In the genomic region with DNA sequence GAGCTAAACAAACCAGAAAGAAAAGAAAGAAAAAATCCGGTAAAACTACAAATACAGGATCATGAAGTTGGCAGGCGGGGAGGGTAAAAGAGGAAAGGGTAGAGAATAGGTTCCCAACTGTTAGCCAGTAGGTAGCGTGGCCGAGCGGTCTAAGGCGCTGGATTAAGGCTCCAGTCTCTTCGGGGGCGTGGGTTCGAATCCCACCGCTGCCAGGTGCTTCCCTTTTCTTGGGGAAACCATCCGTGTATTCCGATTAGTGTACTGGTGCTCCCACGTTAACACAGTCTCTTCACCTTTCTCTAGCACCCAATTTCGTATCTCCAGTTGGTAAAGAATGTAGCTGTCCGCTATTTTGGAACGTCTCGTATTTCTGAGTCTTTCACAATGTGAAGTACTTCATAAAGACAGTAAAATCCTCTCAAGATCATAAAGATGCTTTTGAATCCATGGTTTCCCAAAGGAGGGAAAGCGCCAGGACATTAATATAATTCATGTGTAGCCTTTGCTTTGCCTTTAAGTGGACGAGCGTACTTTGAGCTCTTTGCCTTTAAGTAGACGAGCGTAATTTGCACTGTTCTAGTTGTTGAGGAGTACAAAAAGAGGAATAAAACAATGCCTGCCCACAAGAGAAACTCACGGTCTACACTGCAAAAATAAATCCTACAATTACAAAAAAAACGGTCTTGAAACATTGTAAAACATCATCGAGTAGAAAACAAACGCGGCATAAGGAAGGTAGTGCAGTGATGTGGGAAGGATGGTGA, we compare ENCODE assay signal across 1 cellular context.
A peak's percentile ranks its signal among the peaks of the same experiment; 100 is the strongest.
TF ChIP-seq lines count a peak whose summit lies in the region.

No MANE protein-coding gene starts in this region.

TF ChIP-seq in liver, 16 proteins besides CTCF, POLR2A, EP300 and RAD21 (continued from another document):
- TF ChIP-seq, protein P1, sequence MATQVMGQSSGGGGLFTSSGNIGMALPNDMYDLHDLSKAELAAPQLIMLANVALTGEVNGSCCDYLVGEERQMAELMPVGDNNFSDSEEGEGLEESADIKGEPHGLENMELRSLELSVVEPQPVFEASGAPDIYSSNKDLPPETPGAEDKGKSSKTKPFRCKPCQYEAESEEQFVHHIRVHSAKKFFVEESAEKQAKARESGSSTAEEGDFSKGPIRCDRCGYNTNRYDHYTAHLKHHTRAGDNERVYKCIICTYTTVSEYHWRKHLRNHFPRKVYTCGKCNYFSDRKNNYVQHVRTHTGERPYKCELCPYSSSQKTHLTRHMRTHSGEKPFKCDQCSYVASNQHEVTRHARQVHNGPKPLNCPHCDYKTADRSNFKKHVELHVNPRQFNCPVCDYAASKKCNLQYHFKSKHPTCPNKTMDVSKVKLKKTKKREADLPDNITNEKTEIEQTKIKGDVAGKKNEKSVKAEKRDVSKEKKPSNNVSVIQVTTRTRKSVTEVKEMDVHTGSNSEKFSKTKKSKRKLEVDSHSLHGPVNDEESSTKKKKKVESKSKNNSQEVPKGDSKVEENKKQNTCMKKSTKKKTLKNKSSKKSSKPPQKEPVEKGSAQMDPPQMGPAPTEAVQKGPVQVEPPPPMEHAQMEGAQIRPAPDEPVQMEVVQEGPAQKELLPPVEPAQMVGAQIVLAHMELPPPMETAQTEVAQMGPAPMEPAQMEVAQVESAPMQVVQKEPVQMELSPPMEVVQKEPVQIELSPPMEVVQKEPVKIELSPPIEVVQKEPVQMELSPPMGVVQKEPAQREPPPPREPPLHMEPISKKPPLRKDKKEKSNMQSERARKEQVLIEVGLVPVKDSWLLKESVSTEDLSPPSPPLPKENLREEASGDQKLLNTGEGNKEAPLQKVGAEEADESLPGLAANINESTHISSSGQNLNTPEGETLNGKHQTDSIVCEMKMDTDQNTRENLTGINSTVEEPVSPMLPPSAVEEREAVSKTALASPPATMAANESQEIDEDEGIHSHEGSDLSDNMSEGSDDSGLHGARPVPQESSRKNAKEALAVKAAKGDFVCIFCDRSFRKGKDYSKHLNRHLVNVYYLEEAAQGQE (IDR thresholded peaks at IDR 0.05) = no peak
- TF ChIP-seq, protein P2, sequence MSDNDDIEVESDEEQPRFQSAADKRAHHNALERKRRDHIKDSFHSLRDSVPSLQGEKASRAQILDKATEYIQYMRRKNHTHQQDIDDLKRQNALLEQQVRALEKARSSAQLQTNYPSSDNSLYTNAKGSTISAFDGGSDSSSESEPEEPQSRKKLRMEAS (IDR thresholded peaks at IDR 0.05) = peak; percentile 43
- peak; percentile 14 for TF ChIP-seq NR2F2 (IDR thresholded peaks at IDR 0.05)
